ENCODE assay signal across 8 cellular contexts in genomic region chr5:123610665-123611406, GRCh38.
A peak's percentile ranks its signal among the peaks of the same experiment; 100 is the strongest.
DNase-seq lines count a peak whose midpoint lies in the region; ATAC-seq and TF ChIP-seq lines count a peak whose summit lies in the region.

No MANE protein-coding gene starts in this region.

- in situ Hi-C loops in Panc1 (cut with HindIII; ENCODE audit: low pct_unique_long_range_greater_than_20kb, low sequenced_read_pairs): no loop called here

- POLR2A ChIA-PET in Panc1 (lab: Charles Lee): no interaction called here

- peak; percentile 74 for TF ChIP-seq CTCF in HL-60 (IDR thresholded peaks at IDR 0.05; ENCODE audit: insufficient read depth, low read length)
- TF ChIP-seq CTCF in Panc1 (IDR thresholded peaks at IDR 0.05): peak; percentile 90; the same call in 1 of the 2 replicates
- peak; percentile 85 to 96 (median 90) for TF ChIP-seq CTCF in tibial nerve (IDR thresholded peaks at IDR 0.05)

- no peak overlapping the region for H3K4me3 ChIP-seq in HL-60 (replicated peaks; ENCODE audit: insufficient read depth, low read length)
- no peak overlapping the region for H3K4me3 ChIP-seq in Panc1 (ENCODE audit: low read depth in 2 of 2, low read length in 2 of 2)
- H3K4me3 ChIP-seq in tibial nerve: no peak overlapping the region

- intact Hi-C loops in Panc1 (cut with micrococcal nuclease; ENCODE audit: unreplicated experiment): loop anchor here (10.0 kb wide), 1 partner anchor 186 kb away; the partner anchor contains the start of gene CEP120

- peaks cover 4% of the 10 kb centered on the region for H3K36me3 ChIP-seq in Panc1 (ENCODE audit: control insufficient read depth, insufficient read depth, low read length)
- H3K36me3 ChIP-seq in tibial nerve: peaks cover 0 to 18% (median 6%) of the 10 kb centered on the region in 3 donors

- ATAC-seq in GM19351 (IDR thresholded peaks at IDR 0.05; ENCODE audit: unreplicated experiment) (peak; percentile 71), Panc1 (peak; percentile 76)

- TF ChIP-seq POLR2A in tibial nerve (IDR thresholded peaks at IDR 0.05): no peak

- H3K27me3 ChIP-seq in HL-60 (ENCODE audit: insufficient read depth, poor library complexity, severe bottlenecking): no peaks in the 10 kb centered on the region
- no peaks in the 10 kb centered on the region for H3K27me3 ChIP-seq in Panc1 (ENCODE audit: control insufficient read depth, insufficient read depth, low read length)
- no peaks in the 10 kb centered on the region for H3K27me3 ChIP-seq in tibial nerve

- H3K9me3 ChIP-seq in Panc1 (ENCODE audit: control insufficient read depth, insufficient read depth, low read depth, low read length) (no peaks in the 10 kb centered on the region), tibial nerve (no peaks in the 10 kb centered on the region)

- CTCF ChIA-PET in Panc1 (lab: Charles Lee): interaction anchor here (0.5 to 1.9 kb wide), 2 partner anchors 188 to 279 kb away, joined by 3 to 9 read pairs; partner anchors contain the start of gene CEP120

- H3K4me1 ChIP-seq in Panc1 (ENCODE audit: control insufficient read depth, insufficient read depth, low read length): no peaks in the 10 kb centered on the region
- H3K4me1 ChIP-seq in tibial nerve: peaks cover 0 to 13% (median 2%) of the 10 kb centered on the region in 4 donors

- H3K27ac ChIP-seq in HL-60 (replicated peaks) (no peak overlapping the region), Panc1 (ENCODE audit: low read length) (no peak overlapping the region), tibial nerve (peak overlapping the region in 1 of 4 donors; percentile 32)

- no TSS peak for BruUV-seq in Panc1 (replicated peaks; lab: Mats Ljungman, UMichigan)

- DNase-seq in NCI-H2081 (lab: John Stamatoyannopoulos, UW) (peak; percentile 45 to 54), NCI-H2081 treated with DMSO at 0.1 percent for 48 hours (lab: John Stamatoyannopoulos, UW) (no peak), HL-60 (ENCODE audit: low read depth in 1 of 2, low spot score in 1 of 2) (peak in 1 of 2 experiments; percentile 1), Panc1 (ENCODE audit: low read depth, low spot score) (peak; percentile 55), cerebellum (ENCODE audit: low spot score) (peak; percentile 51), left kidney (ENCODE audit: low read depth, low spot score) (peak; percentile 75), tibial nerve (ENCODE audit: low spot score in 2 of 2) (peak in 1 of 2 donors; percentile 72)

- WGBS in tibial nerve, 2 donors: 37 to 39% methylated on average over 5 of the region's 5 CpGs

- TF ChIP-seq EP300 in tibial nerve (IDR thresholded peaks at IDR 0.05): no peak
